ENCODE assay signal across 34 cellular contexts in genomic region chrX:7641141-7641540, GRCh38.
DNase-seq lines count a peak whose midpoint lies in the region; ATAC-seq, FAIRE-seq and TF ChIP-seq lines count a peak whose summit lies in the region.
"Had no signal": no experiment of that assay in that cellular context is flagged by ENCODE, and none has a peak within 500 bp of the region (broad histone marks: within the 10 kb centered on the region; RNA-seq: fewer than 3 reads in every experiment).

No MANE protein-coding gene starts in this region.

- TF ChIP-seq CTCF in K562 (IDR thresholded peaks at IDR 0.05 in 2 of 3, conservative IDR thresholded peaks at IDR 0.05 in 1 of 3; ENCODE audit: insufficient read depth in 2 of 3, low read depth in 1 of 3, low read length in 3 of 3) = no peak

- H3K4me2 ChIP-seq in K562 (ENCODE audit: insufficient read depth, low read length) = no peak overlapping the region
- H3K4me2 ChIP-seq: A549; BLaER1; BLaER1 treated with 17β-estradiol and CSF1 and Interleukin-3, amounts not matched to agents 10 nM and 100 nM had no signal

- no peaks in the 10 kb centered on the region for H4K20me1 ChIP-seq in K562 (replicated peaks; ENCODE audit: control insufficient read depth, insufficient read depth, low read length)
- H4K20me1 ChIP-seq: BLaER1; BLaER1 treated with 17β-estradiol and CSF1 and Interleukin-3, amounts not matched to agents 10 nM and 100 nM had no signal

- no peaks in the 10 kb centered on the region for H3K4me1 ChIP-seq in K562 (replicated peaks in 1 of 2; ENCODE audit: control insufficient read depth in 2 of 2, insufficient read depth in 2 of 2, low read length in 2 of 2)
- H3K4me1 ChIP-seq: A549; BE2C; BLaER1; BLaER1 treated with 17β-estradiol and CSF1 and Interleukin-3, amounts not matched to agents 10 nM and 100 nM; Caco-2 had no signal

- H3K36me3 ChIP-seq in K562 (ENCODE audit: control insufficient read depth, insufficient read depth, low read length) = no peaks in the 10 kb centered on the region
- H3K36me3 ChIP-seq: BE2C; BLaER1; BLaER1 treated with 17β-estradiol and CSF1 and Interleukin-3, amounts not matched to agents 10 nM and 100 nM had no signal

- no peaks in the 10 kb centered on the region for H3K27me3 ChIP-seq in K562 (ENCODE audit: control insufficient read depth in 2 of 2, insufficient read depth in 2 of 2, low read length in 2 of 2)
- H3K27me3 ChIP-seq: BE2C; BLaER1; BLaER1 treated with 17β-estradiol and CSF1 and Interleukin-3, amounts not matched to agents 10 nM and 100 nM had no signal

- WGBS in K562 (ENCODE audit: insufficient coverage, low coverage, missing lambda C conversion rate) = 0% methylated on average over 2 of the region's 2 CpGs

- H2AFZ ChIP-seq in K562 (ENCODE audit: low read depth, low read length) = no peak overlapping the region

- H3K27ac ChIP-seq in K562 (ENCODE audit: extremely low read depth, low read depth, low read length) = no peak overlapping the region
- H3K27ac ChIP-seq: 22Rv1; A549; BLaER1; BLaER1 treated with 17β-estradiol and CSF1 and Interleukin-3, amounts not matched to agents 10 nM and 100 nM; C4-2B had no signal

- no peaks in the 10 kb centered on the region for H3K9me3 ChIP-seq in K562 (replicated peaks; ENCODE audit: control insufficient read depth, insufficient read depth, low read depth, low read length)
- H3K9me3 ChIP-seq: A549, BE2C, BLaER1, Caco-2 had no signal

- TF ChIP-seq POLR2A in K562 (conservative IDR thresholded peaks at IDR 0.05) = no peak

- ATAC-seq in K562 = no peak
- ATAC-seq in HG03354 (IDR thresholded peaks at IDR 0.05; ENCODE audit: poor library complexity, severe bottlenecking, unreplicated experiment) = no peak
- ATAC-seq: A549; CD8-positive, alpha-beta T cell had no signal

- in situ Hi-C loops in K562 (cut with MboI) = no loop called here

- DNase-seq in DMS 273 (lab: John Stamatoyannopoulos, UW; ENCODE audit: unreplicated experiment) (peak; percentile 4), DMS 273 treated with DMSO at 0.1 percent for 48 hours (lab: John Stamatoyannopoulos, UW) (no peak), NCI-H748 (lab: John Stamatoyannopoulos, UW; ENCODE audit: unreplicated experiment) (peak; percentile 19), NCI-H748 treated with DMSO at 0.1 percent for 48 hours (lab: John Stamatoyannopoulos, UW) (no peak), K562 (ENCODE audit: extremely low read depth in 1 of 4, low spot score in 3 of 4) (no peak), EL (no peak)
- DNase-seq: 8988T; ACHN; AML-193; BE2C; C1 segment of cervical spinal cord; Caco-2; Calu3; CD4-positive, alpha-beta memory T cell; CD4-positive, alpha-beta T cell; CD4-positive, CD25-positive, alpha-beta regulatory T cell; CD8-positive, alpha-beta memory T cell; CD8-positive, alpha-beta T cell; COR-L47; DMS153; DMS53; DMS79; DMS79 treated with DMSO at 0.1 percent for 48 hours; DND-41 had no signal

- CTCF ChIA-PET in K562 (lab: Yijun Ruan, JAX; ENCODE audit: low intra/inter-chr PET ratio) = no interaction called here

- no peak overlapping the region for H3K9ac ChIP-seq in K562 (ENCODE audit: insufficient read depth in 1 of 2, low read depth in 2 of 2, low read length in 2 of 2)
- H3K9ac ChIP-seq: BLaER1; BLaER1 treated with 17β-estradiol and CSF1 and Interleukin-3, amounts not matched to agents 10 nM and 100 nM had no signal

- no peak for TF ChIP-seq EP300 in K562 (IDR thresholded peaks at IDR 0.05; ENCODE audit: low read length)

- no TSS peak for BruUV-seq in K562 (replicated peaks; lab: Mats Ljungman, UMichigan)

- POLR2A ChIA-PET in K562 (lab: Yijun Ruan, JAX) = interaction anchor here (0.7 kb wide), 1 partner anchor 924 kb away, joined by 3 read pairs; no protein-coding TSS in a partner anchor

- FAIRE-seq in K562 (lab: Jason Lieb, UNC) (no peak), islet of Langerhans (lab: Jason Lieb, UNC) (peak; percentile 5)
- FAIRE-seq: A204.1, A549, D721Med, G401.6 had no signal

- no peak for TF ChIP-seq RAD21 in K562 (CRISPR knock-in tag; conservative IDR thresholded peaks at IDR 0.05 in 1 of 2, IDR thresholded peaks at IDR 0.05 in 1 of 2)

- H3K9me1 ChIP-seq in K562 (ENCODE audit: control insufficient read depth, insufficient read depth, low read length) = no peaks in the 10 kb centered on the region

- no peak overlapping the region for H3K4me3 ChIP-seq in K562
- H3K4me3 ChIP-seq: A549; BLaER1; BLaER1 treated with 17β-estradiol and CSF1 and Interleukin-3, amounts not matched to agents 10 nM and 100 nM had no signal

- H3K79me2 ChIP-seq in K562 (ENCODE audit: control insufficient read depth, insufficient read depth, low read length) = no peaks in the 10 kb centered on the region

- intact Hi-C loops in K562 (cut with micrococcal nuclease) = no loop called here

TF ChIP-seq in K562, 482 proteins besides CTCF, POLR2A, EP300 and RAD21:
- TF ChIP-seq LCOR (CRISPR knock-in tag; IDR thresholded peaks at IDR 0.05) (no peak), NFIC (IDR thresholded peaks at IDR 0.05) (peak; percentile 73), ZZZ3 (IDR thresholded peaks at IDR 0.05) (no peak), TCF7 (IDR thresholded peaks at IDR 0.05; ENCODE audit: borderline replicate concordance) (no peak), RBM14 (IDR thresholded peaks at IDR 0.05; ENCODE audit: borderline replicate concordance, insufficient read depth, low read depth, low read length) (no peak), NFIX (CRISPR knock-in tag; IDR thresholded peaks at IDR 0.05; ENCODE audit: low read depth) (peak; percentile 73), RERE (CRISPR knock-in tag; IDR thresholded peaks at IDR 0.05; ENCODE audit: borderline replicate concordance) (no peak)

Comparison
In these comparisons a context has a peak if more than half of its experiments do, and no peak if none do; other contexts are left out.
1. DNase-seq: peak in DMS 273 (single experiment) and NCI-H748 (single experiment); none in DMS 273 treated with DMSO at 0.1 percent for 48 hours (single experiment), NCI-H748 treated with DMSO at 0.1 percent for 48 hours (single experiment), K562 (0 of 4) and EL (single experiment).